In the genomic region with DNA sequence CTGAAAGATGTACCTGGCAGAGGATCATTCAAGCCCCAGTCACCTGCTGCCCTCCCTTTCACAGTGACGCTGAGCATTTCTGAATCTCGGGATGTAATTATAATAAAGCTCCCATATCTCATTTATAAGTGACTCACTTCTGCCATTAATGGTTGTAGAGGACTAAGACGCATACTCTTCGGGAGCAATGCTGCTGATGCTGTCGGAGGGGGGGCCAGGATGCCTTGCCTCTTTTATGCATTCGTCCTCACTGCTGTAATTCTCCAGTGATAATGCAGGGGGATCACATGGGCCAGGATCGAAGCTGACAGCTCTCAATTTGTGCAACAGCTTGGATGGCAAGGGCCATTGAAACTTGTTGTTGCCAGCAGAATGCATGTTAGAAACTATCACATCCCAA, we compare ENCODE assay signal across 16 cellular contexts. TPM values are rescaled to one million over a fixed set of nuclear protein-coding genes. Genes with fewer than 3 reads are reported as not detected.
"Had no signal": no experiment of that assay in that cellular context is flagged by ENCODE, and none has a peak within 500 bp of the region (broad histone marks: within the 10 kb centered on the region; RNA-seq: fewer than 3 reads in every experiment).

No MANE protein-coding gene starts in this region.

- H3K27ac ChIP-seq: HL-60 had no signal

- DNase-seq: KBM-7, MV-4-11, NCI-H1048, NCI-H1105, NCI-H1417 treated with DMSO at 0.1 percent for 48 hours, NCI-H146, NCI-H1694 treated with DMSO at 0.1 percent for 48 hours, NCI-H1930, NCI-H2081, NCI-H2107, NCI-H2227 treated with DMSO at 0.1 percent for 48 hours, NCI-H524 treated with DMSO at 0.1 percent for 48 hours, RPMI8226, SHP77 had no signal

RNA-seq across cellular contexts. Expression of gene HRH1, which starts 3.1 kb away (rescaled TPM):
- total RNA-seq: SK-MEL-5 had no signal
